ENCODE assay signal across 8 cellular contexts in the genomic region with DNA sequence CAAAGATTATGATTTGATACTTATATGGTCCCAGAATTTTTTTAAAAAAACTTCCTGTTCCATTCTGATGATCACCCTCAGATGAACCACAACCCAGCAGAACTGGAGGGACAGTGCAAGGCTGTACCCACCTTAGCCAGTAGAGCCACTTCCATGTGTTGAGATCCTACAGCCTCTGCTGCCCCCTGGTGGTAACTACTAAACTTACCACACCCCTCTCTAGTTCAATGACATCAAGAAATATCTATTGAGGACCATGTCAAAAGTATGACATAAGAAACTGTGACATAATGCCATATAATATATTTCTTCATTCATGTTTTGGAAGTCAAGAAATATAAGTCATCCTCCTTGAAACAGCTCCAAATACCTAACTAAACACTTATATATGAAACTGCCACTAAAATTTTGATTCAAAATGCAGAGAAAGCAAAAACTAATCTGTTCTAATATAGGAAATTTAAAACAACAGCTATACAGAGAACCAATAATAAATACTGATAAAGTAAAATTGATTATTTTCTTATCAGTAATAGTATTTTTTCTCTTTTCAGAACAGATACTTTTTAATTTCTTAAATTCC.
DNase-seq lines count a peak whose midpoint lies in the region; ATAC-seq lines count a peak whose summit lies in the region.

No MANE protein-coding gene starts in this region.

- no peaks in the 10 kb centered on the region for H3K36me3 ChIP-seq in CD8-positive, alpha-beta memory T cell (ENCODE audit: insufficient read depth, low read length)

- no peaks in the 10 kb centered on the region for H3K27me3 ChIP-seq in CD8-positive, alpha-beta memory T cell (ENCODE audit: insufficient read depth, low read length, poor library complexity, severe bottlenecking)

- no peaks in the 10 kb centered on the region for H3K9me3 ChIP-seq in CD8-positive, alpha-beta memory T cell (ENCODE audit: low read length)

- H3K27me3 Mint-ChIP-seq in CD8-positive, alpha-beta memory T cell = peaks cover 2 to 8% of the 10 kb centered on the region in 2 donors

- H3K27ac Mint-ChIP-seq in CD8-positive, alpha-beta memory T cell = no peak overlapping the region

- peak; percentile 38 to 67 (median 47) for DNase-seq in CD8-positive, alpha-beta memory T cell
- DNase-seq in NCI-H69 (lab: John Stamatoyannopoulos, UW) (peak; percentile 72), lung microvascular endothelial cell (ENCODE audit: low read depth in 2 of 2) (peak; percentile 86 to 90)
- peak; percentile 55 to 62 for DNase-seq in activated CD4-positive, alpha-beta T cell treated with anti-CD3 and anti-CD28 coated beads, Interleukin-2, amount 50 U/mL, for 4 hours
- peak; percentile 47 for DNase-seq in effector CD4-positive, alpha-beta T cell
- DNase-seq in stimulated activated CD8-positive, alpha-beta memory T cell treated with anti-CD3 and anti-CD28 coated beads, Interleukin-15, amount 100 ng/mL, for 24 hours (ENCODE audit: low read depth) = peak; percentile 18

- H3K4me1 ChIP-seq in CD8-positive, alpha-beta memory T cell (ENCODE audit: insufficient read depth, low read length) = no peaks in the 10 kb centered on the region

- no peak overlapping the region for H3K4me3 ChIP-seq in CD8-positive, alpha-beta memory T cell (ENCODE audit: low read length)

- H3K4me1 Mint-ChIP-seq in CD8-positive, alpha-beta memory T cell = no peaks in the 10 kb centered on the region

- H3K9me3 Mint-ChIP-seq in CD8-positive, alpha-beta memory T cell = no peaks in the 10 kb centered on the region

- CTCF ChIA-PET in CD8-positive, alpha-beta memory T cell (lab: Charles Lee) = interaction anchor here (1.3 to 2.0 kb wide), 3 partner anchors 11 to 778 kb away, joined by 4 to 18 read pairs (median 6); no protein-coding TSS in a partner anchor

- H3K36me3 Mint-ChIP-seq in CD8-positive, alpha-beta memory T cell = no peaks in the 10 kb centered on the region

- ATAC-seq in GM19372 (IDR thresholded peaks at IDR 0.05; ENCODE audit: low read depth, unreplicated experiment) (peak; percentile 99), HG03439 (IDR thresholded peaks at IDR 0.05; ENCODE audit: unreplicated experiment) (peak; percentile 100)

- H3K4me3 Mint-ChIP-seq in CD8-positive, alpha-beta memory T cell = peak overlapping the region in 1 of 7 donors; percentile 18

- H3K27ac ChIP-seq in CD8-positive, alpha-beta memory T cell (ENCODE audit: low read depth, low read length) = no peak overlapping the region

- POLR2A ChIA-PET in CD8-positive, alpha-beta memory T cell (lab: Charles Lee) = no interaction called here

Comparison
In these comparisons a context has a peak if more than half of its experiments do, and no peak if none do; other contexts are left out.
1. DNase-seq: peak in every context shown above with its lines; median percentile 88 in lung microvascular endothelial cell; 72 in NCI-H69; 58 in activated CD4-positive, alpha-beta T cell treated with anti-CD3 and anti-CD28 coated beads, Interleukin-2, amount 50 U/mL, for 4 hours; 47 in CD8-positive, alpha-beta memory T cell; 47 in effector CD4-positive, alpha-beta T cell; 18 in stimulated activated CD8-positive, alpha-beta memory T cell treated with anti-CD3 and anti-CD28 coated beads, Interleukin-15, amount 100 ng/mL, for 24 hours.